In the genomic region with DNA sequence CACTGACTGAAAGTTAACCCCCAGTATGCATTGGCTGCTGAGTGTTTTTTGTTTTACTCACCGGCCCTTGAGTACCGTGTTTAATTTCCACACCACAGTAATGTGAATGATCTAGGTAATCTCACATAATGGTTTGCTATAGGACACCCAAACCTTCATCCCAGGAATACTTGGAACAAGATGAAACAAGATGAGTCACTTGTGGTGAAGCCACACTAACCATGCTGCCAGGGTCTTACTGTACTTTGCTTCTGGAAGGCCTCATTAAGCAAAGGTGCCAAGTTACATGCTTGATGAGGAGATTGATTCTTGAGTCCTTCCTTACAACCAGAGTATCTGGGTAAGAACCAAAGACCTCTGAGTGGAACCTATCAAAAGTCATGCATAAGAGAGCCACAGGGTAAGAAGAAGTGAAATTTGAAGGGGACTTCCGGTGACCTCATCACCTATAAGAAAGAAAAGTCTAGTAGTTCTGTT, we compare ENCODE assay signal across 10 cellular contexts.
DNase-seq lines count a peak whose midpoint lies in the region; ATAC-seq and TF ChIP-seq lines count a peak whose summit lies in the region.
"Had no signal": no experiment of that assay in that cellular context is flagged by ENCODE, and none has a peak within 500 bp of the region (broad histone marks: within the 10 kb centered on the region; RNA-seq: fewer than 3 reads in every experiment).

No MANE protein-coding gene starts in this region.

- peaks cover 5% of the 10 kb centered on the region for H3K4me1 Mint-ChIP-seq in activated T-cell treated with anti-CD3 and anti-CD28 coated beads, Interleukin-2, amount 50 U/mL, for 4 hours (ENCODE audit: low read depth)
- H3K4me1 Mint-ChIP-seq in activated naive CD8-positive, alpha-beta T cell treated with anti-CD3 and anti-CD28 coated beads, Interleukin-2, amount 50 U/mL, for 24 hours = peaks cover 22% of the 10 kb centered on the region
- H3K4me1 Mint-ChIP-seq in CD8-positive, alpha-beta T cell (ENCODE audit: low read depth) = no peaks in the 10 kb centered on the region

- no peak overlapping the region for H3K4me3 ChIP-seq in CD8-positive, alpha-beta T cell (ENCODE audit: low read depth, low read length)
- H3K4me3 ChIP-seq: BLaER1 had no signal

- H3K4me1 ChIP-seq in CD8-positive, alpha-beta T cell (ENCODE audit: insufficient read depth, low read length) = no peaks in the 10 kb centered on the region
- H3K4me1 ChIP-seq: BLaER1 had no signal

- no peak overlapping the region for H3K4me3 Mint-ChIP-seq in activated T-cell treated with anti-CD3 and anti-CD28 coated beads, Interleukin-2, amount 50 U/mL, for 4 hours
- H3K4me3 Mint-ChIP-seq in activated naive CD8-positive, alpha-beta T cell treated with anti-CD3 and anti-CD28 coated beads, Interleukin-2, amount 50 U/mL, for 24 hours = no peak overlapping the region
- H3K4me3 Mint-ChIP-seq in CD8-positive, alpha-beta T cell = no peak overlapping the region

- CTCF ChIA-PET in CD8-positive, alpha-beta T cell (lab: Charles Lee) = no interaction called here

- DNase-seq in activated T-cell treated with anti-CD3 and anti-CD28 coated beads, Interleukin-2, amount 50 U/mL, for 4 hours = no peak
- DNase-seq in activated T-cell treated with anti-CD3 and anti-CD28 coated beads for 4 hours (no peak), left colon (no peak), NCI-H345 (lab: John Stamatoyannopoulos, UW) (no peak)
- no peak for DNase-seq in activated naive CD8-positive, alpha-beta T cell treated with anti-CD3 and anti-CD28 coated beads, Interleukin-2, amount 50 U/mL, for 24 hours
- DNase-seq in stimulated activated naive CD8-positive, alpha-beta T cell treated with anti-CD3 and anti-CD28 coated beads, Interleukin-15, Interleukin-2, amounts not matched to agents 100 U/mL and 50 U/mL, for 24 hours = no peak
- no peak for DNase-seq in CD8-positive, alpha-beta T cell
- DNase-seq: NCI-H1436 treated with DMSO at 0.1 percent for 48 hours had no signal

- H3K36me3 Mint-ChIP-seq in activated T-cell treated with anti-CD3 and anti-CD28 coated beads, Interleukin-2, amount 50 U/mL, for 4 hours (ENCODE audit: insufficient read depth) = no peaks in the 10 kb centered on the region
- no peaks in the 10 kb centered on the region for H3K36me3 Mint-ChIP-seq in activated naive CD8-positive, alpha-beta T cell treated with anti-CD3 and anti-CD28 coated beads, Interleukin-2, amount 50 U/mL, for 24 hours (ENCODE audit: low read depth)
- H3K36me3 Mint-ChIP-seq in CD8-positive, alpha-beta T cell = no peaks in the 10 kb centered on the region

- H3K27me3 ChIP-seq in CD8-positive, alpha-beta T cell (ENCODE audit: insufficient read depth, low read length) = no peaks in the 10 kb centered on the region
- H3K27me3 ChIP-seq: BLaER1 had no signal

- no peaks in the 10 kb centered on the region for H3K9me3 ChIP-seq in CD8-positive, alpha-beta T cell (ENCODE audit: low read length)
- H3K9me3 ChIP-seq: BLaER1 had no signal

- H3K9me3 Mint-ChIP-seq in activated T-cell treated with anti-CD3 and anti-CD28 coated beads, Interleukin-2, amount 50 U/mL, for 4 hours = no peaks in the 10 kb centered on the region
- no peaks in the 10 kb centered on the region for H3K9me3 Mint-ChIP-seq in activated naive CD8-positive, alpha-beta T cell treated with anti-CD3 and anti-CD28 coated beads, Interleukin-2, amount 50 U/mL, for 24 hours
- no peaks in the 10 kb centered on the region for H3K9me3 Mint-ChIP-seq in CD8-positive, alpha-beta T cell

- POLR2A ChIA-PET in CD8-positive, alpha-beta T cell (lab: Charles Lee) = no interaction called here

- no peak for TF ChIP-seq CTCF in CD8-positive, alpha-beta T cell (IDR thresholded peaks at IDR 0.05)

- H3K27me3 Mint-ChIP-seq in activated T-cell treated with anti-CD3 and anti-CD28 coated beads, Interleukin-2, amount 50 U/mL, for 4 hours (ENCODE audit: low read depth) = no peaks in the 10 kb centered on the region
- H3K27me3 Mint-ChIP-seq in activated naive CD8-positive, alpha-beta T cell treated with anti-CD3 and anti-CD28 coated beads, Interleukin-2, amount 50 U/mL, for 24 hours = no peaks in the 10 kb centered on the region
- no peaks in the 10 kb centered on the region for H3K27me3 Mint-ChIP-seq in CD8-positive, alpha-beta T cell (ENCODE audit: low read depth)

- ATAC-seq in activated T-cell treated with anti-CD3 and anti-CD28 coated beads, Interleukin-2, amount 50 U/mL, for 4 hours = peak; percentile 63 to 75
- ATAC-seq in HG03064 (IDR thresholded peaks at IDR 0.05; ENCODE audit: low read depth, unreplicated experiment) (peak; percentile 86), left colon (no peak)
- ATAC-seq in activated naive CD8-positive, alpha-beta T cell treated with anti-CD3 and anti-CD28 coated beads, Interleukin-2, amount 50 U/mL, for 24 hours = peak; percentile 82
- ATAC-seq in stimulated activated naive CD8-positive, alpha-beta T cell treated with anti-CD3 and anti-CD28 coated beads, Interleukin-15, Interleukin-2, amounts not matched to agents 100 U/mL and 50 U/mL, for 24 hours = peak; percentile 77
- no peak for ATAC-seq in CD8-positive, alpha-beta T cell

- H3K27ac ChIP-seq in CD8-positive, alpha-beta T cell (ENCODE audit: low read depth, low read length) = no peak overlapping the region
- H3K27ac ChIP-seq: BLaER1 had no signal

- intact Hi-C loops in left colon (cut with DNase I, micrococcal nuclease) = no loop called here
- intact Hi-C loops in CD8-positive, alpha-beta T cell (cut with DNase I, micrococcal nuclease) = no loop called here

- H3K27ac Mint-ChIP-seq in activated naive CD8-positive, alpha-beta T cell treated with anti-CD3 and anti-CD28 coated beads, Interleukin-2, amount 50 U/mL, for 24 hours = peak overlapping the region; percentile 36
- H3K27ac Mint-ChIP-seq in CD8-positive, alpha-beta T cell = no peak overlapping the region

- H3K36me3 ChIP-seq in CD8-positive, alpha-beta T cell (ENCODE audit: insufficient read depth, low read length) = no peaks in the 10 kb centered on the region
- H3K36me3 ChIP-seq: BLaER1 had no signal

Comparison
In these comparisons a context has a peak if more than half of its experiments do, and no peak if none do; other contexts are left out.
1. ATAC-seq: peak in activated T-cell treated with anti-CD3 and anti-CD28 coated beads, Interleukin-2, amount 50 U/mL, for 4 hours (2 of 2), HG03064 (single experiment), activated naive CD8-positive, alpha-beta T cell treated with anti-CD3 and anti-CD28 coated beads, Interleukin-2, amount 50 U/mL, for 24 hours (single experiment) and stimulated activated naive CD8-positive, alpha-beta T cell treated with anti-CD3 and anti-CD28 coated beads, Interleukin-15, Interleukin-2, amounts not matched to agents 100 U/mL and 50 U/mL, for 24 hours (single experiment); none in left colon (single experiment) and CD8-positive, alpha-beta T cell (single experiment).